ENCODE assay signal across 2 cellular contexts in the genomic region with DNA sequence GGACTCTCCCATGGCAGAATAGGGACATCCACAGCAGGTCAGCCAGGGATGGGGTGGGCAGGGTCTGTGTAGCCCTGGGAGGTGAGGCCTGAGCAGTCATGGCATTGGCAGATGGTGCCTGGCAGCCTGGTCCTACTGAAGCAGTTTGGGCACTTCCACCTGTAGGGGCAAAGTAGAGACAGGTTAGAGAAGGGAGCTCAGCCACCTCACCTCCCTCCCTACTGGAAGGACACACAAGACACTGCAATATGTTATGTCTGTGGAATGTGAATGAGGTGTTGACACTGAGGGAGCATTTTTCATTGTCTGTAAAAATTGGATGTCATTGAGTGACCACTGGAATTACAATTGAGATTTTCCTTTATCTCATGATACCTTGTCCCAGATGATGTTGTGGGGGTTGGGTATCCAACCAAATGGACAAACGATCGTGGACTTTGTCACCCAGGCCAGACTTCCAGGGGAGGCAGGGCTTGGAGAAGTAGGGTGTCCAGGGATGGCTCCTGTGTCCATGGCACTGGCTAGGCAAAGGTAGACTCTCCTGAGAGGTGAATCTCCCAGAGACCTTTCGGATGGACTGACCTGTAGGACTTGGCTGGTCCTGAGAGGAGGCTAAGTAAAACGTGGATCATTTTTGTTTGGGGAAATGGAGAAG.
TF ChIP-seq lines count a peak whose summit lies in the region.

No MANE protein-coding gene starts in this region.

TF ChIP-seq in liver, 16 proteins besides CTCF, POLR2A, EP300 and RAD21:
- TF ChIP-seq FOXA1 (IDR thresholded peaks at IDR 0.05) (no peak), JUND (IDR thresholded peaks at IDR 0.05) (no peak), NR2F2 (IDR thresholded peaks at IDR 0.05) (no peak), YY1 (IDR thresholded peaks at IDR 0.05) (no peak), ATF3 (IDR thresholded peaks at IDR 0.05) (no peak), RXRA (IDR thresholded peaks at IDR 0.05) (no peak), HNF4A (conservative IDR thresholded peaks at IDR 0.05) (peak; percentile 81 to 88), EGR1 (IDR thresholded peaks at IDR 0.05; ENCODE audit: low read depth in 2 of 2) (no peak), FOXA2 (IDR thresholded peaks at IDR 0.05) (no peak), TAF1 (conservative IDR thresholded peaks at IDR 0.05) (no peak), HNF4G (IDR thresholded peaks at IDR 0.05) (peak; percentile 49), GABPA (IDR thresholded peaks at IDR 0.05 in 1 of 2, conservative IDR thresholded peaks at IDR 0.05 in 1 of 2) (no peak), SP1 (IDR thresholded peaks at IDR 0.05) (peak; percentile 42)
- TF ChIP-seq, protein P1, sequence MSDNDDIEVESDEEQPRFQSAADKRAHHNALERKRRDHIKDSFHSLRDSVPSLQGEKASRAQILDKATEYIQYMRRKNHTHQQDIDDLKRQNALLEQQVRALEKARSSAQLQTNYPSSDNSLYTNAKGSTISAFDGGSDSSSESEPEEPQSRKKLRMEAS (IDR thresholded peaks at IDR 0.05), result no peak
- TF ChIP-seq, protein P2, sequence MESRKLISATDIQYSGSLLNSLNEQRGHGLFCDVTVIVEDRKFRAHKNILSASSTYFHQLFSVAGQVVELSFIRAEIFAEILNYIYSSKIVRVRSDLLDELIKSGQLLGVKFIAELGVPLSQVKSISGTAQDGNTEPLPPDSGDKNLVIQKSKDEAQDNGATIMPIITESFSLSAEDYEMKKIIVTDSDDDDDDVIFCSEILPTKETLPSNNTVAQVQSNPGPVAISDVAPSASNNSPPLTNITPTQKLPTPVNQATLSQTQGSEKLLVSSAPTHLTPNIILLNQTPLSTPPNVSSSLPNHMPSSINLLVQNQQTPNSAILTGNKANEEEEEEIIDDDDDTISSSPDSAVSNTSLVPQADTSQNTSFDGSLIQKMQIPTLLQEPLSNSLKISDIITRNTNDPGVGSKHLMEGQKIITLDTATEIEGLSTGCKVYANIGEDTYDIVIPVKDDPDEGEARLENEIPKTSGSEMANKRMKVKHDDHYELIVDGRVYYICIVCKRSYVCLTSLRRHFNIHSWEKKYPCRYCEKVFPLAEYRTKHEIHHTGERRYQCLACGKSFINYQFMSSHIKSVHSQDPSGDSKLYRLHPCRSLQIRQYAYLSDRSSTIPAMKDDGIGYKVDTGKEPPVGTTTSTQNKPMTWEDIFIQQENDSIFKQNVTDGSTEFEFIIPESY (IDR thresholded peaks at IDR 0.05), result no peak
- TF ChIP-seq, protein P3, sequence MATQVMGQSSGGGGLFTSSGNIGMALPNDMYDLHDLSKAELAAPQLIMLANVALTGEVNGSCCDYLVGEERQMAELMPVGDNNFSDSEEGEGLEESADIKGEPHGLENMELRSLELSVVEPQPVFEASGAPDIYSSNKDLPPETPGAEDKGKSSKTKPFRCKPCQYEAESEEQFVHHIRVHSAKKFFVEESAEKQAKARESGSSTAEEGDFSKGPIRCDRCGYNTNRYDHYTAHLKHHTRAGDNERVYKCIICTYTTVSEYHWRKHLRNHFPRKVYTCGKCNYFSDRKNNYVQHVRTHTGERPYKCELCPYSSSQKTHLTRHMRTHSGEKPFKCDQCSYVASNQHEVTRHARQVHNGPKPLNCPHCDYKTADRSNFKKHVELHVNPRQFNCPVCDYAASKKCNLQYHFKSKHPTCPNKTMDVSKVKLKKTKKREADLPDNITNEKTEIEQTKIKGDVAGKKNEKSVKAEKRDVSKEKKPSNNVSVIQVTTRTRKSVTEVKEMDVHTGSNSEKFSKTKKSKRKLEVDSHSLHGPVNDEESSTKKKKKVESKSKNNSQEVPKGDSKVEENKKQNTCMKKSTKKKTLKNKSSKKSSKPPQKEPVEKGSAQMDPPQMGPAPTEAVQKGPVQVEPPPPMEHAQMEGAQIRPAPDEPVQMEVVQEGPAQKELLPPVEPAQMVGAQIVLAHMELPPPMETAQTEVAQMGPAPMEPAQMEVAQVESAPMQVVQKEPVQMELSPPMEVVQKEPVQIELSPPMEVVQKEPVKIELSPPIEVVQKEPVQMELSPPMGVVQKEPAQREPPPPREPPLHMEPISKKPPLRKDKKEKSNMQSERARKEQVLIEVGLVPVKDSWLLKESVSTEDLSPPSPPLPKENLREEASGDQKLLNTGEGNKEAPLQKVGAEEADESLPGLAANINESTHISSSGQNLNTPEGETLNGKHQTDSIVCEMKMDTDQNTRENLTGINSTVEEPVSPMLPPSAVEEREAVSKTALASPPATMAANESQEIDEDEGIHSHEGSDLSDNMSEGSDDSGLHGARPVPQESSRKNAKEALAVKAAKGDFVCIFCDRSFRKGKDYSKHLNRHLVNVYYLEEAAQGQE (IDR thresholded peaks at IDR 0.05), result no peak

TF ChIP-seq in HepG2, 621 proteins besides CTCF, POLR2A, EP300 and RAD21:
- TF ChIP-seq, protein P4, sequence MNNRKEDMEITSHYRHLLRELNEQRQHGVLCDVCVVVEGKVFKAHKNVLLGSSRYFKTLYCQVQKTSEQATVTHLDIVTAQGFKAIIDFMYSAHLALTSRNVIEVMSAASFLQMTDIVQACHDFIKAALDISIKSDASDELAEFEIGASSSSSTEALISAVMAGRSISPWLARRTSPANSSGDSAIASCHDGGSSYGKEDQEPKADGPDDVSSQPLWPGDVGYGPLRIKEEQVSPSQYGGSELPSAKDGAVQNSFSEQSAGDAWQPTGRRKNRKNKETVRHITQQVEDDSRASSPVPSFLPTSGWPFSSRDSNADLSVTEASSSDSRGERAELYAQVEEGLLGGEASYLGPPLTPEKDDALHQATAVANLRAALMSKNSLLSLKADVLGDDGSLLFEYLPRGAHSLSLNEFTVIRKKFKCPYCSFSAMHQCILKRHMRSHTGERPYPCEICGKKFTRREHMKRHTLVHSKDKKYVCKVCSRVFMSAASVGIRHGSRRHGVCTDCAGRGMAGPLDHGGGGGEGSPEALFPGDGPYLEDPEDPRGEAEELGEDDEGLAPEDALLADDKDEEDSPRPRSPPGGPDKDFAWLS (CRISPR knock-in tag; IDR thresholded peaks at IDR 0.05; ENCODE audit: borderline replicate concordance), result no peak
- TF ChIP-seq ZNF713 (CRISPR knock-in tag; IDR thresholded peaks at IDR 0.05) (no peak), ZKSCAN5 (CRISPR knock-in tag; IDR thresholded peaks at IDR 0.05) (no peak), SMARCE1 (IDR thresholded peaks at IDR 0.05; ENCODE audit: borderline replicate concordance) (no peak), ATM (IDR thresholded peaks at IDR 0.05; ENCODE audit: borderline replicate concordance) (no peak), MEF2D (CRISPR knock-in tag; IDR thresholded peaks at IDR 0.05) (no peak), NFE2L2 (IDR thresholded peaks at IDR 0.05; ENCODE audit: low read length) (no peak), MATR3 (CRISPR knock-in tag; IDR thresholded peaks at IDR 0.05) (no peak), ZNF160 (CRISPR knock-in tag; IDR thresholded peaks at IDR 0.05) (no peak), MTA1 (CRISPR knock-in tag; IDR thresholded peaks at IDR 0.05; ENCODE audit: borderline replicate concordance) (no peak)
- TF ChIP-seq, protein P5, sequence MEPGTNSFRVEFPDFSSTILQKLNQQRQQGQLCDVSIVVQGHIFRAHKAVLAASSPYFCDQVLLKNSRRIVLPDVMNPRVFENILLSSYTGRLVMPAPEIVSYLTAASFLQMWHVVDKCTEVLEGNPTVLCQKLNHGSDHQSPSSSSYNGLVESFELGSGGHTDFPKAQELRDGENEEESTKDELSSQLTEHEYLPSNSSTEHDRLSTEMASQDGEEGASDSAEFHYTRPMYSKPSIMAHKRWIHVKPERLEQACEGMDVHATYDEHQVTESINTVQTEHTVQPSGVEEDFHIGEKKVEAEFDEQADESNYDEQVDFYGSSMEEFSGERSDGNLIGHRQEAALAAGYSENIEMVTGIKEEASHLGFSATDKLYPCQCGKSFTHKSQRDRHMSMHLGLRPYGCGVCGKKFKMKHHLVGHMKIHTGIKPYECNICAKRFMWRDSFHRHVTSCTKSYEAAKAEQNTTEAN (CRISPR knock-in tag; conservative IDR thresholded peaks at IDR 0.05), result no peak
